ENCODE assay signal across 10 cellular contexts in the genomic region with DNA sequence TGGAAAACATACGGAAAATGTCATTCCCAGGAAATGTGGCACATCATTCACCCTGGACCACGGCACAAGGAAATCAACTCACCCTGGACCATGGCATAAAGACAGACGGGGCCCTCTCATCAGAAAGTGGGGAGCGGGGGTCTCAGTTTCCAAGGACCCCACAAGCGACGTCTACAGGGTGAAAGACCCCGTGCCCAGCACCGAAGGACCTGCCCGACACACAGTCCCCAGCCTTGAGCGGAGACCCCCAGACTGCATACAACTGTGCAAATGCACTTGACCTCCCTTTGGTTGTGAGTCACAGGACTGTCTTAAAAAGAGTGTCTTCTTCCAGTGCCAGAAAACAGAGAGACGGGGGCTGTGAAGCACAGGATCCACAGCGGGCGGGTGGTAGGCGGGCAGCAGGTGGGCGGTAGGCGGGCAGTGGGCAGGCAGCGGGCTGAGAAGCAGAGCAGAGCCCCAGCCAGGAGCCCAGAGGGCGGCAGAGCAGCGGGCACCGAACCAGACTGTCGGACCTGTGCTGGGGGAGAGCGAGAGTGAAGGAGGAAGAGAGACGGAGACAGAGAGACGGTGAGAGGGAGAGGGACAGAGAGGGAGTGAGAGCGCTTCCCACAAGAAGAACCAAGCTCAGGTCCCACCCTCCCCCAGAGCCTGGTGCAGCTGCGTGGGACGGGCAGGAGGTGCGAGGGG. TPM values are rescaled to one million over a fixed set of nuclear protein-coding genes. Genes with fewer than 3 reads are reported as not detected.
A peak's percentile ranks its signal among the peaks of the same experiment; 100 is the strongest.
DNase-seq lines count a peak whose midpoint lies in the region; ATAC-seq and TF ChIP-seq lines count a peak whose summit lies in the region.
"Had no signal": no experiment of that assay in that cellular context is flagged by ENCODE, and none has a peak within 500 bp of the region (broad histone marks: within the 10 kb centered on the region; RNA-seq: fewer than 3 reads in every experiment).

No MANE protein-coding gene starts in this region.

- H3K36me3 Mint-ChIP-seq in activated naive CD4-positive, alpha-beta T cell treated with anti-CD3 and anti-CD28 coated beads, Interleukin-2, amount 50 U/mL, for 72 hours: peaks cover 0 to 8% of the 10 kb centered on the region in 2 donors
- peaks cover 62% of the 10 kb centered on the region for H3K36me3 Mint-ChIP-seq in activated naive CD4-positive, alpha-beta T cell treated with anti-CD3 and anti-CD28 coated beads, Interleukin-2, amount 10 ng/mL, durations not matched to agents 7 days and 5 days
- H3K36me3 Mint-ChIP-seq in naive thymus-derived CD8-positive, alpha-beta T cell: peaks cover 2 to 47% (median 3%) of the 10 kb centered on the region in 3 donors

- POLR2A ChIA-PET in naive thymus-derived CD8-positive, alpha-beta T cell (lab: Charles Lee): no interaction called here

- H3K4me3 Mint-ChIP-seq in activated naive CD4-positive, alpha-beta T cell treated with anti-CD3 and anti-CD28 coated beads, Interleukin-2, amount 10 ng/mL, durations not matched to agents 7 days and 5 days: no peak overlapping the region
- peak overlapping the region; percentile 17 to 81 (median 49) for H3K4me3 Mint-ChIP-seq in naive thymus-derived CD8-positive, alpha-beta T cell

- peak overlapping the region; percentile 54 to 79 for H3K27ac Mint-ChIP-seq in activated naive CD4-positive, alpha-beta T cell treated with anti-CD3 and anti-CD28 coated beads, Interleukin-2, amount 50 U/mL, for 72 hours
- no peak overlapping the region for H3K27ac Mint-ChIP-seq in activated naive CD4-positive, alpha-beta T cell treated with anti-CD3 and anti-CD28 coated beads, Interleukin-2, amount 10 ng/mL, durations not matched to agents 7 days and 5 days
- peak overlapping the region; percentile 6 to 93 (median 74) for H3K27ac Mint-ChIP-seq in naive thymus-derived CD8-positive, alpha-beta T cell

- H3K9me3 Mint-ChIP-seq in activated naive CD4-positive, alpha-beta T cell treated with anti-CD3 and anti-CD28 coated beads, Interleukin-2, amount 50 U/mL, for 72 hours: no peaks in the 10 kb centered on the region
- H3K9me3 Mint-ChIP-seq in activated naive CD4-positive, alpha-beta T cell treated with anti-CD3 and anti-CD28 coated beads, Interleukin-2, amount 10 ng/mL, durations not matched to agents 7 days and 5 days: peaks cover 6% of the 10 kb centered on the region
- peaks cover 0 to 11% (median 0%) of the 10 kb centered on the region in 9 donors for H3K9me3 Mint-ChIP-seq in naive thymus-derived CD8-positive, alpha-beta T cell

- no peak for TF ChIP-seq POLR2A in vagina (IDR thresholded peaks at IDR 0.05)

- H3K4me1 ChIP-seq in vagina: peaks cover 61% of the 10 kb centered on the region

- H3K4me3 ChIP-seq in coronary artery: peak overlapping the region; percentile 0
- H3K4me3 ChIP-seq in vagina: no peak overlapping the region

- intact Hi-C loops in vagina (cut with DNase I): no loop called here

- TF ChIP-seq CTCF in coronary artery (IDR thresholded peaks at IDR 0.05) (no peak), vagina (IDR thresholded peaks at IDR 0.05) (no peak)

- H3K27me3 Mint-ChIP-seq in activated naive CD4-positive, alpha-beta T cell treated with anti-CD3 and anti-CD28 coated beads, Interleukin-2, amount 10 ng/mL, durations not matched to agents 7 days and 5 days: no peaks in the 10 kb centered on the region
- no peaks in the 10 kb centered on the region for H3K27me3 Mint-ChIP-seq in naive thymus-derived CD8-positive, alpha-beta T cell

- CTCF ChIA-PET in activated naive CD4-positive, alpha-beta T cell treated with anti-CD3 and anti-CD28 coated beads, Interleukin-2, amount 10 ng/mL, durations not matched to agents 7 days and 5 days (lab: Charles Lee): no interaction called here

- ATAC-seq in activated naive CD4-positive, alpha-beta T cell treated with anti-CD3 and anti-CD28 coated beads, Interleukin-2, amount 50 U/mL, for 72 hours: peak in 1 of 2 donors; percentile 14
- ATAC-seq in naive thymus-derived CD8-positive, alpha-beta T cell: no peak
- no peak for ATAC-seq in GM19467 (IDR thresholded peaks at IDR 0.05; ENCODE audit: unreplicated experiment)

- H3K9me3 ChIP-seq in vagina: no peaks in the 10 kb centered on the region

- DNase-seq in activated naive CD4-positive, alpha-beta T cell treated with anti-CD3 and anti-CD28 coated beads, Interleukin-2, amount 50 U/mL, for 72 hours (ENCODE audit: low spot score in 2 of 2): no peak
- no peak for DNase-seq in activated naive CD4-positive, alpha-beta T cell treated with anti-CD3 and anti-CD28 coated beads, Interleukin-2, amount 10 ng/mL, durations not matched to agents 7 days and 5 days
- DNase-seq in coronary artery (ENCODE audit: low spot score): no peak
- DNase-seq in naive thymus-derived CD8-positive, alpha-beta T cell: peak in 1 of 10 donors; percentile 55
- no peak for DNase-seq in vagina (ENCODE audit: extremely low spot score in 2 of 2)
- DNase-seq in NCI-H2081 treated with DMSO at 0.1 percent for 48 hours (lab: John Stamatoyannopoulos, UW): no peak
- no peak for DNase-seq in A172 (ENCODE audit: low spot score)
- DNase-seq: NCI-H2029; stimulated activated CD4-positive, alpha-beta T cell treated with anti-CD3 and anti-CD28 coated beads, Interleukin-1b, Interleukin-23, amount 100 ng/mL, for 48 hours had no signal

- H3K36me3 ChIP-seq in vagina: no peaks in the 10 kb centered on the region

- peaks cover 35% of the 10 kb centered on the region for H3K4me1 Mint-ChIP-seq in activated naive CD4-positive, alpha-beta T cell treated with anti-CD3 and anti-CD28 coated beads, Interleukin-2, amount 10 ng/mL, durations not matched to agents 7 days and 5 days
- peaks cover 37 to 76% (median 72%) of the 10 kb centered on the region in 4 donors for H3K4me1 Mint-ChIP-seq in naive thymus-derived CD8-positive, alpha-beta T cell

- peak overlapping the region; percentile 38 to 83 for H3K27ac ChIP-seq in coronary artery
- peak overlapping the region; percentile 82 for H3K27ac ChIP-seq in vagina

- H3K27me3 ChIP-seq in vagina: no peaks in the 10 kb centered on the region

RNA-seq across cellular contexts. Expression of a gene that starts 30.4 kb away (rescaled TPM):
- total RNA-seq in activated naive CD4-positive, alpha-beta T cell treated with anti-CD3 and anti-CD28 coated beads, Interleukin-2, amount 50 U/mL, for 72 hours: 10 to 100 TPM; 39.4 to 44.1 TPM
- 100 to 1,000 TPM; 194 to 196 TPM for total RNA-seq in naive thymus-derived CD8-positive, alpha-beta T cell
- polyA plus RNA-seq in naive thymus-derived CD8-positive, alpha-beta T cell: 100 to 1,000 TPM in 2 of 3 donors, 10 to 100 TPM in 1; 62.2 to 169 (median 105) TPM
- 19.6 TPM for total RNA-seq in vagina
- total RNA-seq in A172 (2014; rRNA removed; shearing (Covaris generic)): 17.8 and 21.4 TPM in 2 replicates
